23 cellular contexts compared by ENCODE assay signal in the genomic region with DNA sequence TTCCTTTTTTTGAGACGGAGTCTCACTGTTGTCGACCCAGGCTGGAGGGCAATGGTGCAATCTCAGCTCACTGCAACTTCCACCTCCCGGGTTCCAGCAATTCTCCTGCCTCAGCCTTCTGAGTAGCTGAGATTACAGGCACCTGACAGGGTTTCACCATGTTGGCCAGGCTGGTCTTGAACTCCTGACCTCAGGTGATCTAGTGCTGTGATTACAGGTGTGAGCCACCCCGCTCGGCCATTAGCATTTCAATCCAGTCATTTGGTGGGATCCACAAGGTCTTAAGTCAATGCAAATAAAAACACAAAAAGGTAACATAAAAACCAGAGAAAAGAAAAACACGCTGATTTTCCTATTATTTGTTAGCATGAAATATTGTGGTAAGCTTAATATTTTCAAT.
"Had no signal": no experiment of that assay in that cellular context is flagged by ENCODE, and none has a peak within 500 bp of the region (broad histone marks: within the 10 kb centered on the region; RNA-seq: fewer than 3 reads in every experiment).

No MANE protein-coding gene starts in this region.

- H3K36me3 ChIP-seq: SJSA1 had no signal

- H3K4me3 Mint-ChIP-seq: IgD-negative memory B cell had no signal

- DNase-seq: Kasumi-1, MV-4-11, NCI-H1048, NCI-H1105, NCI-H1417, NCI-H1436 treated with DMSO at 0.1 percent for 48 hours, NCI-H1694, NCI-H187 treated with DMSO at 0.1 percent for 48 hours, NCI-H2029 treated with DMSO at 0.1 percent for 48 hours, NCI-H2227 treated with DMSO at 0.1 percent for 48 hours, NCI-H524, NCI-H526 treated with DMSO at 0.1 percent for 48 hours, NCI-H748 treated with DMSO at 0.1 percent for 48 hours, Right ventricle myocardium superior, RPMI8226, SIG-M5 had no signal

- H3K4me1 ChIP-seq: SJSA1 had no signal

- H3K4me1 Mint-ChIP-seq: IgD-negative memory B cell had no signal

- H3K9ac ChIP-seq: KMS-11 had no signal

- H3K4me3 ChIP-seq: K562, SJSA1, SK-N-MC had no signal

- H3K36me3 Mint-ChIP-seq: IgD-negative memory B cell had no signal

- H3K27me3 Mint-ChIP-seq: IgD-negative memory B cell had no signal

- H3K27ac ChIP-seq: KMS-11, SJSA1, SK-N-MC had no signal

- H3K9me3 ChIP-seq: SJSA1 had no signal

- ATAC-seq: K562 had no signal

- H3K4me2 ChIP-seq: KMS-11 had no signal

- H3K27ac Mint-ChIP-seq: IgD-negative memory B cell had no signal

- H3K27me3 ChIP-seq: SJSA1 had no signal

- FAIRE-seq: HTR-8/SVneo, K562, RCC 7860 had no signal
